Comparison of ENCODE assay signal across 11 cellular contexts in genomic region chr11:58024601-58025091, GRCh38. TPM values are rescaled to one million over a fixed set of nuclear protein-coding genes. Genes with fewer than 3 reads are reported as not detected.
DNase-seq lines count a peak whose midpoint lies in the region; ATAC-seq and TF ChIP-seq lines count a peak whose summit lies in the region.
"Had no signal": no experiment of that assay in that cellular context is flagged by ENCODE, and none has a peak within 500 bp of the region (broad histone marks: within the 10 kb centered on the region; RNA-seq: fewer than 3 reads in every experiment).

No MANE protein-coding gene starts in this region.

- ATAC-seq in SK-N-SH treated with all-trans-retinoic acid at 6 μM for 48 hours = peak; percentile 65

- H3K36me3 ChIP-seq in BE2C = no peaks in the 10 kb centered on the region

- H3K36me3 Mint-ChIP-seq in immature natural killer cell = no peaks in the 10 kb centered on the region

- TF ChIP-seq CTCF in AG04450 (IDR thresholded peaks at IDR 0.05; ENCODE audit: low read depth, low read length) (no peak), fibroblast of villous mesenchyme (IDR thresholded peaks at IDR 0.05; ENCODE audit: insufficient read depth, low read depth, low read length) (no peak), BE2C (IDR thresholded peaks at IDR 0.05; ENCODE audit: low read depth, low read length) (no peak)

- peaks cover 0 to 3% (median 0%) of the 10 kb centered on the region in 6 donors for H3K9me3 Mint-ChIP-seq in immature natural killer cell

- CTCF ChIA-PET in AG04450 (lab: Charles Lee) = interaction anchor here (1.4 to 1.6 kb wide), 2 partner anchors 489 to 500 kb away, joined by 4 read pairs; no protein-coding TSS in a partner anchor

- DNase-seq in AG04450 (ENCODE audit: low read depth, low spot score) (no peak), fibroblast of villous mesenchyme (ENCODE audit: low read depth) (peak; percentile 44), myocyte (ENCODE audit: low read depth) (peak; percentile 91), immature natural killer cell (no peak), BE2C (no peak), NCI-H82 (lab: John Stamatoyannopoulos, UW) (no peak)
- no peak for DNase-seq in stimulated activated CD4-positive, alpha-beta T cell treated with anti-CD3 and anti-CD28 coated beads, Interleukin-4, amount 100 ng/mL, for 4 hours
- DNase-seq: activated gamma-delta T cell, NCI-H526 treated with DMSO at 0.1 percent for 48 hours had no signal

- H3K27ac Mint-ChIP-seq in immature natural killer cell = no peak overlapping the region

- no peaks in the 10 kb centered on the region for H3K4me1 Mint-ChIP-seq in immature natural killer cell

- no peak overlapping the region for H3K4me3 ChIP-seq in AG04450 (ENCODE audit: low read depth, low read length)
- no peak overlapping the region for H3K4me3 ChIP-seq in fibroblast of villous mesenchyme (ENCODE audit: low read depth, low read length)
- H3K4me3 ChIP-seq in BE2C (ENCODE audit: low read depth, low read length) = no peak overlapping the region

- H3K27me3 Mint-ChIP-seq in immature natural killer cell (ENCODE audit: low read depth in 3 of 3) = peaks cover 0 to 9% (median 2%) of the 10 kb centered on the region in 3 donors

- H3K27ac ChIP-seq in AG04450 (ENCODE audit: low read depth, low read length) = peak overlapping the region; percentile 31

- no peaks in the 10 kb centered on the region for H3K27me3 ChIP-seq in AG04450 (ENCODE audit: control insufficient read depth, insufficient read depth, low read length)
- no peaks in the 10 kb centered on the region for H3K27me3 ChIP-seq in BE2C

- H3K4me1 ChIP-seq in BE2C = no peaks in the 10 kb centered on the region

- no peak overlapping the region for H3K4me3 Mint-ChIP-seq in immature natural killer cell

- no peaks in the 10 kb centered on the region; the same call in 1 of the 2 replicates for H3K9me3 ChIP-seq in AG04450 (ENCODE audit: control insufficient read depth, insufficient read depth, low read length)
- H3K9me3 ChIP-seq in BE2C = no peaks in the 10 kb centered on the region

- POLR2A ChIA-PET in AG04450 (lab: Yijun Ruan, JAX) = no interaction called here

TF ChIP-seq in SK-N-SH treated with all-trans-retinoic acid at 6 μM for 48 hours, 23 proteins besides CTCF, POLR2A, EP300 and RAD21:
- TF ChIP-seq PATZ1 (CRISPR knock-in tag; IDR thresholded peaks at IDR 0.05; ENCODE audit: borderline replicate concordance) (no peak), TOX (CRISPR knock-in tag; IDR thresholded peaks at IDR 0.05; ENCODE audit: borderline replicate concordance) (no peak), ESRRG (CRISPR knock-in tag; IDR thresholded peaks at IDR 0.05) (no peak), ZNF70 (CRISPR knock-in tag; IDR thresholded peaks at IDR 0.05) (no peak), TCF4 (CRISPR knock-in tag; IDR thresholded peaks at IDR 0.05; ENCODE audit: borderline replicate concordance) (no peak), ZC3H10 (CRISPR knock-in tag; IDR thresholded peaks at IDR 0.05) (no peak), ARNTL (CRISPR knock-in tag; IDR thresholded peaks at IDR 0.05; ENCODE audit: borderline replicate concordance, low read depth) (no peak), ZFP3 (CRISPR knock-in tag; IDR thresholded peaks at IDR 0.05) (no peak), CSDC2 (CRISPR knock-in tag; IDR thresholded peaks at IDR 0.05) (no peak), TSHZ2 (CRISPR knock-in tag; IDR thresholded peaks at IDR 0.05) (no peak), RARB (CRISPR knock-in tag; IDR thresholded peaks at IDR 0.05) (no peak), ZFP30 (CRISPR knock-in tag; IDR thresholded peaks at IDR 0.05) (no peak), BACH2 (CRISPR knock-in tag; IDR thresholded peaks at IDR 0.05; ENCODE audit: borderline replicate concordance) (no peak)

RNA-seq across cellular contexts. Expression of gene OR9Q1, which starts 1.0 kb away (rescaled TPM):
- polyA plus RNA-seq in AG04450 (2011; rRNA removed) = not detected in 2 replicates
- polyA minus RNA-seq in AG04450 (2011; rRNA and poly(A)+ RNA removed) = not detected in 2 replicates
- not detected in 2 replicates for total RNA-seq in fibroblast of villous mesenchyme
- not detected in 2 replicates for total RNA-seq in myocyte
- polyA plus RNA-seq in myocyte (2012) = not detected
- not detected for polyA plus RNA-seq in immature natural killer cell
- not detected for polyA plus RNA-seq in BE2C (2012; ENCODE audit: insufficient read depth, insufficient read length, low read depth)
- polyA plus RNA-seq: neural cell had no signal

RNA-seq across cellular contexts. Expression of gene OR6Q1, which starts 6.1 kb away (rescaled TPM):
- polyA plus RNA-seq in AG04450 (2011; rRNA removed) (not detected in 2 replicates), immature natural killer cell (not detected)
- not detected in 2 replicates for polyA minus RNA-seq in AG04450 (2011; rRNA and poly(A)+ RNA removed)
- total RNA-seq in fibroblast of villous mesenchyme (not detected in 2 replicates), myocyte (not detected in 2 replicates)
- not detected for polyA plus RNA-seq in myocyte (2012)
- not detected for polyA plus RNA-seq in BE2C (2012; ENCODE audit: insufficient read depth, insufficient read length, low read depth)
- polyA plus RNA-seq: neural cell had no signal

Comparison
In these comparisons a context has a peak if more than half of its experiments do, and no peak if none do; other contexts are left out.
1. DNase-seq: peak in fibroblast of villous mesenchyme (single experiment) and myocyte (single experiment); none in AG04450 (single experiment), immature natural killer cell (0 of 3), BE2C (single experiment), stimulated activated CD4-positive, alpha-beta T cell treated with anti-CD3 and anti-CD28 coated beads, Interleukin-4, amount 100 ng/mL, for 4 hours (0 of 2) and NCI-H82 (single experiment).